ENCODE assay signal across 1 cellular context in the genomic region with DNA sequence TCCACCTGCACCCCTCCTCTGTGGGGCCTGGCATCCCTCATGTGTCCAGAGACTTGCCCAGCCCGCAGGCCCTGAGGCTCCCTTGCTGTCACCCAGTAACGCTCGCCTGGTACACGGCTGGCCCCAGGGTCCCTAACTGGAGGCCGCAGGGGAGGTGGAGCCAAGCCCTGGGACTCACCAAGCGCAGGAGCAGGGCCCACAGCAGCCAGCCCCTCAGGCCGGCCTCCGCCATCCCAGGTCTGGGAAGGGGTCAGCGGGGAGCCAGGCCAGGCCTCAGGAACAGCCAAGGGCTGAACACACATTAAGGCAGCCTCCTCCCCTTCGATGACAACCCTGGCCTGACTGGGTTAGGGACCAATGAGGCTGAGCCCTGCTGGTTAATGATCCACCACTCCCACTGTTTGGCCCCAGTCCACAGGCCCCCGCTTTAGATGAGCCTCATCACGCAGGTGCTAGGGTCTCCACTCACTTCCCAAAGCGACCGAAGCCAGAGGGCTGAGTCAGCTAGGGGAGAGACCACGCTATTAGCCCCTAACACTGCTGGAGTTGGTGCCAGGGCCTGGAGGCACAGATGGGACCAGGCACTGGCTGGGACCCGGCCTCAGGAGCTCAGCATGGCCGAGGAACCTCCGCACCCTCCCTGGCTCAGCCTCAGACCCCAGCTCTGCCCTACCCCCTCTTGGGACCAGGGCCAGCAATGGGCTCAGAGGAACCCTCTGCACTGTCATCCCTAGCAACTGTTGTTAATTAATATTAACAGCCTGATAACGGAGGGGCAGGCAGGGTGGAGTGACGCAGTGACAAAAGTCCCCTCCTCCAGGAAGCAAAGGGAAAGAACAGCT.
TF ChIP-seq lines count a peak whose summit lies in the region.

A gene with protein sequence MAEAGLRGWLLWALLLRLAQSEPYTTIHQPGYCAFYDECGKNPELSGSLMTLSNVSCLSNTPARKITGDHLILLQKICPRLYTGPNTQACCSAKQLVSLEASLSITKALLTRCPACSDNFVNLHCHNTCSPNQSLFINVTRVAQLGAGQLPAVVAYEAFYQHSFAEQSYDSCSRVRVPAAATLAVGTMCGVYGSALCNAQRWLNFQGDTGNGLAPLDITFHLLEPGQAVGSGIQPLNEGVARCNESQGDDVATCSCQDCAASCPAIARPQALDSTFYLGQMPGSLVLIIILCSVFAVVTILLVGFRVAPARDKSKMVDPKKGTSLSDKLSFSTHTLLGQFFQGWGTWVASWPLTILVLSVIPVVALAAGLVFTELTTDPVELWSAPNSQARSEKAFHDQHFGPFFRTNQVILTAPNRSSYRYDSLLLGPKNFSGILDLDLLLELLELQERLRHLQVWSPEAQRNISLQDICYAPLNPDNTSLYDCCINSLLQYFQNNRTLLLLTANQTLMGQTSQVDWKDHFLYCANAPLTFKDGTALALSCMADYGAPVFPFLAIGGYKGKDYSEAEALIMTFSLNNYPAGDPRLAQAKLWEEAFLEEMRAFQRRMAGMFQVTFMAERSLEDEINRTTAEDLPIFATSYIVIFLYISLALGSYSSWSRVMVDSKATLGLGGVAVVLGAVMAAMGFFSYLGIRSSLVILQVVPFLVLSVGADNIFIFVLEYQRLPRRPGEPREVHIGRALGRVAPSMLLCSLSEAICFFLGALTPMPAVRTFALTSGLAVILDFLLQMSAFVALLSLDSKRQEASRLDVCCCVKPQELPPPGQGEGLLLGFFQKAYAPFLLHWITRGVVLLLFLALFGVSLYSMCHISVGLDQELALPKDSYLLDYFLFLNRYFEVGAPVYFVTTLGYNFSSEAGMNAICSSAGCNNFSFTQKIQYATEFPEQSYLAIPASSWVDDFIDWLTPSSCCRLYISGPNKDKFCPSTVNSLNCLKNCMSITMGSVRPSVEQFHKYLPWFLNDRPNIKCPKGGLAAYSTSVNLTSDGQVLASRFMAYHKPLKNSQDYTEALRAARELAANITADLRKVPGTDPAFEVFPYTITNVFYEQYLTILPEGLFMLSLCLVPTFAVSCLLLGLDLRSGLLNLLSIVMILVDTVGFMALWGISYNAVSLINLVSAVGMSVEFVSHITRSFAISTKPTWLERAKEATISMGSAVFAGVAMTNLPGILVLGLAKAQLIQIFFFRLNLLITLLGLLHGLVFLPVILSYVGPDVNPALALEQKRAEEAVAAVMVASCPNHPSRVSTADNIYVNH (N-terminal part only) (minus strand): TSS at position 303 of the 842 bp plus-strand sequence. CDS start 71 bp downstream, at position 232.

TF ChIP-seq in HepG2, 621 proteins besides CTCF, POLR2A, EP300 and RAD21 (continued from another document and continues in another):
- TF ChIP-seq, protein P1, sequence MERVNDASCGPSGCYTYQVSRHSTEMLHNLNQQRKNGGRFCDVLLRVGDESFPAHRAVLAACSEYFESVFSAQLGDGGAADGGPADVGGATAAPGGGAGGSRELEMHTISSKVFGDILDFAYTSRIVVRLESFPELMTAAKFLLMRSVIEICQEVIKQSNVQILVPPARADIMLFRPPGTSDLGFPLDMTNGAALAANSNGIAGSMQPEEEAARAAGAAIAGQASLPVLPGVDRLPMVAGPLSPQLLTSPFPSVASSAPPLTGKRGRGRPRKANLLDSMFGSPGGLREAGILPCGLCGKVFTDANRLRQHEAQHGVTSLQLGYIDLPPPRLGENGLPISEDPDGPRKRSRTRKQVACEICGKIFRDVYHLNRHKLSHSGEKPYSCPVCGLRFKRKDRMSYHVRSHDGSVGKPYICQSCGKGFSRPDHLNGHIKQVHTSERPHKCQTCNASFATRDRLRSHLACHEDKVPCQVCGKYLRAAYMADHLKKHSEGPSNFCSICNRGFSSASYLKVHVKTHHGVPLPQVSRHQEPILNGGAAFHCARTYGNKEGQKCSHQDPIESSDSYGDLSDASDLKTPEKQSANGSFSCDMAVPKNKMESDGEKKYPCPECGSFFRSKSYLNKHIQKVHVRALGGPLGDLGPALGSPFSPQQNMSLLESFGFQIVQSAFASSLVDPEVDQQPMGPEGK (CRISPR knock-in tag; IDR thresholded peaks at IDR 0.05), result peak; percentile 92
- TF ChIP-seq ZNF577 (CRISPR knock-in tag; IDR thresholded peaks at IDR 0.05; ENCODE audit: borderline replicate concordance, low read depth) (0 out of 2 replicates have a peak, but pooled peaks have one; percentile 63), MTF2 (CRISPR knock-in tag; IDR thresholded peaks at IDR 0.05; ENCODE audit: borderline replicate concordance) (no peak), TSC22D2 (CRISPR knock-in tag; IDR thresholded peaks at IDR 0.05; ENCODE audit: borderline replicate concordance) (peak; percentile 37; the same call in 1 of the 2 replicates), ISL2 (CRISPR knock-in tag; IDR thresholded peaks at IDR 0.05) (peak; percentile 80), FOXA1 (IDR thresholded peaks at IDR 0.05) (no peak), FOXA1 (CRISPR knock-in tag; IDR thresholded peaks at IDR 0.05) (no peak), ZNF441 (CRISPR knock-in tag; IDR thresholded peaks at IDR 0.05; ENCODE audit: borderline replicate concordance) (peak; percentile 65; the same call in 1 of the 2 replicates), KDM2A (CRISPR knock-in tag; IDR thresholded peaks at IDR 0.05; ENCODE audit: borderline replicate concordance, low read depth) (peak; percentile 67), ZMAT3 (CRISPR knock-in tag; conservative IDR thresholded peaks at IDR 0.05) (no peak; the same call in 1 of the 2 replicates), FOXJ3 (CRISPR knock-in tag; IDR thresholded peaks at IDR 0.05; ENCODE audit: borderline replicate concordance) (0 out of 2 replicates have a peak, but pooled peaks have one; percentile 16), EED (CRISPR knock-in tag; IDR thresholded peaks at IDR 0.05) (no peak), TCF12 (IDR thresholded peaks at IDR 0.05) (no peak), TCF12 (CRISPR knock-in tag; IDR thresholded peaks at IDR 0.05) (peak; percentile 81; the same call in 1 of the 2 replicates), HCFC1 (IDR thresholded peaks at IDR 0.05; ENCODE audit: low read depth, low read length) (0 out of 2 replicates have a peak, but pooled peaks have one; percentile 7), ADNP (CRISPR knock-in tag; IDR thresholded peaks at IDR 0.05) (no peak), ZNF496 (CRISPR knock-in tag; IDR thresholded peaks at IDR 0.05; ENCODE audit: insufficient replicate concordance) (no peak), POGZ (CRISPR knock-in tag; IDR thresholded peaks at IDR 0.05) (peak; percentile 85)
- TF ChIP-seq, protein P2, sequence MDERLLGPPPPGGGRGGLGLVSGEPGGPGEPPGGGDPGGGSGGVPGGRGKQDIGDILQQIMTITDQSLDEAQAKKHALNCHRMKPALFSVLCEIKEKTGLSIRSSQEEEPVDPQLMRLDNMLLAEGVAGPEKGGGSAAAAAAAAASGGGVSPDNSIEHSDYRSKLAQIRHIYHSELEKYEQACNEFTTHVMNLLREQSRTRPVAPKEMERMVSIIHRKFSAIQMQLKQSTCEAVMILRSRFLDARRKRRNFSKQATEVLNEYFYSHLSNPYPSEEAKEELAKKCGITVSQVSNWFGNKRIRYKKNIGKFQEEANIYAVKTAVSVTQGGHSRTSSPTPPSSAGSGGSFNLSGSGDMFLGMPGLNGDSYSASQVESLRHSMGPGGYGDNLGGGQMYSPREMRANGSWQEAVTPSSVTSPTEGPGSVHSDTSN (CRISPR knock-in tag; IDR thresholded peaks at IDR 0.05), result no peak
- TF ChIP-seq, protein P3, sequence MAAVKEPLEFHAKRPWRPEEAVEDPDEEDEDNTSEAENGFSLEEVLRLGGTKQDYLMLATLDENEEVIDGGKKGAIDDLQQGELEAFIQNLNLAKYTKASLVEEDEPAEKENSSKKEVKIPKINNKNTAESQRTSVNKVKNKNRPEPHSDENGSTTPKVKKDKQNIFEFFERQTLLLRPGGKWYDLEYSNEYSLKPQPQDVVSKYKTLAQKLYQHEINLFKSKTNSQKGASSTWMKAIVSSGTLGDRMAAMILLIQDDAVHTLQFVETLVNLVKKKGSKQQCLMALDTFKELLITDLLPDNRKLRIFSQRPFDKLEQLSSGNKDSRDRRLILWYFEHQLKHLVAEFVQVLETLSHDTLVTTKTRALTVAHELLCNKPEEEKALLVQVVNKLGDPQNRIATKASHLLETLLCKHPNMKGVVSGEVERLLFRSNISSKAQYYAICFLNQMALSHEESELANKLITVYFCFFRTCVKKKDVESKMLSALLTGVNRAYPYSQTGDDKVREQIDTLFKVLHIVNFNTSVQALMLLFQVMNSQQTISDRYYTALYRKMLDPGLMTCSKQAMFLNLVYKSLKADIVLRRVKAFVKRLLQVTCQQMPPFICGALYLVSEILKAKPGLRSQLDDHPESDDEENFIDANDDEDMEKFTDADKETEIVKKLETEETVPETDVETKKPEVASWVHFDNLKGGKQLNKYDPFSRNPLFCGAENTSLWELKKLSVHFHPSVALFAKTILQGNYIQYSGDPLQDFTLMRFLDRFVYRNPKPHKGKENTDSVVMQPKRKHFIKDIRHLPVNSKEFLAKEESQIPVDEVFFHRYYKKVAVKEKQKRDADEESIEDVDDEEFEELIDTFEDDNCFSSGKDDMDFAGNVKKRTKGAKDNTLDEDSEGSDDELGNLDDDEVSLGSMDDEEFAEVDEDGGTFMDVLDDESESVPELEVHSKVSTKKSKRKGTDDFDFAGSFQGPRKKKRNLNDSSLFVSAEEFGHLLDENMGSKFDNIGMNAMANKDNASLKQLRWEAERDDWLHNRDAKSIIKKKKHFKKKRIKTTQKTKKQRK (IDR thresholded peaks at IDR 0.05; ENCODE audit: low read length), result no peak
- TF ChIP-seq, protein P4, sequence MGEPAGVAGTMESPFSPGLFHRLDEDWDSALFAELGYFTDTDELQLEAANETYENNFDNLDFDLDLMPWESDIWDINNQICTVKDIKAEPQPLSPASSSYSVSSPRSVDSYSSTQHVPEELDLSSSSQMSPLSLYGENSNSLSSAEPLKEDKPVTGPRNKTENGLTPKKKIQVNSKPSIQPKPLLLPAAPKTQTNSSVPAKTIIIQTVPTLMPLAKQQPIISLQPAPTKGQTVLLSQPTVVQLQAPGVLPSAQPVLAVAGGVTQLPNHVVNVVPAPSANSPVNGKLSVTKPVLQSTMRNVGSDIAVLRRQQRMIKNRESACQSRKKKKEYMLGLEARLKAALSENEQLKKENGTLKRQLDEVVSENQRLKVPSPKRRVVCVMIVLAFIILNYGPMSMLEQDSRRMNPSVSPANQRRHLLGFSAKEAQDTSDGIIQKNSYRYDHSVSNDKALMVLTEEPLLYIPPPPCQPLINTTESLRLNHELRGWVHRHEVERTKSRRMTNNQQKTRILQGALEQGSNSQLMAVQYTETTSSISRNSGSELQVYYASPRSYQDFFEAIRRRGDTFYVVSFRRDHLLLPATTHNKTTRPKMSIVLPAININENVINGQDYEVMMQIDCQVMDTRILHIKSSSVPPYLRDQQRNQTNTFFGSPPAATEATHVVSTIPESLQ (CRISPR knock-in tag; conservative IDR thresholded peaks at IDR 0.05), result peak; percentile 73; the same call in 1 of the 2 replicates
- TF ChIP-seq, protein P5, sequence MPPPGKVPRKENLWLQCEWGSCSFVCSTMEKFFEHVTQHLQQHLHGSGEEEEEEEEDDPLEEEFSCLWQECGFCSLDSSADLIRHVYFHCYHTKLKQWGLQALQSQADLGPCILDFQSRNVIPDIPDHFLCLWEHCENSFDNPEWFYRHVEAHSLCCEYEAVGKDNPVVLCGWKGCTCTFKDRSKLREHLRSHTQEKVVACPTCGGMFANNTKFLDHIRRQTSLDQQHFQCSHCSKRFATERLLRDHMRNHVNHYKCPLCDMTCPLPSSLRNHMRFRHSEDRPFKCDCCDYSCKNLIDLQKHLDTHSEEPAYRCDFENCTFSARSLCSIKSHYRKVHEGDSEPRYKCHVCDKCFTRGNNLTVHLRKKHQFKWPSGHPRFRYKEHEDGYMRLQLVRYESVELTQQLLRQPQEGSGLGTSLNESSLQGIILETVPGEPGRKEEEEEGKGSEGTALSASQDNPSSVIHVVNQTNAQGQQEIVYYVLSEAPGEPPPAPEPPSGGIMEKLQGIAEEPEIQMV (CRISPR knock-in tag; IDR thresholded peaks at IDR 0.05; ENCODE audit: low read depth), result peak; percentile 73
- TF ChIP-seq, protein P6, sequence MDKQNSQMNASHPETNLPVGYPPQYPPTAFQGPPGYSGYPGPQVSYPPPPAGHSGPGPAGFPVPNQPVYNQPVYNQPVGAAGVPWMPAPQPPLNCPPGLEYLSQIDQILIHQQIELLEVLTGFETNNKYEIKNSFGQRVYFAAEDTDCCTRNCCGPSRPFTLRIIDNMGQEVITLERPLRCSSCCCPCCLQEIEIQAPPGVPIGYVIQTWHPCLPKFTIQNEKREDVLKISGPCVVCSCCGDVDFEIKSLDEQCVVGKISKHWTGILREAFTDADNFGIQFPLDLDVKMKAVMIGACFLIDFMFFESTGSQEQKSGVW (CRISPR knock-in tag; IDR thresholded peaks at IDR 0.05; ENCODE audit: borderline replicate concordance), result no peak
- TF ChIP-seq, protein P7, sequence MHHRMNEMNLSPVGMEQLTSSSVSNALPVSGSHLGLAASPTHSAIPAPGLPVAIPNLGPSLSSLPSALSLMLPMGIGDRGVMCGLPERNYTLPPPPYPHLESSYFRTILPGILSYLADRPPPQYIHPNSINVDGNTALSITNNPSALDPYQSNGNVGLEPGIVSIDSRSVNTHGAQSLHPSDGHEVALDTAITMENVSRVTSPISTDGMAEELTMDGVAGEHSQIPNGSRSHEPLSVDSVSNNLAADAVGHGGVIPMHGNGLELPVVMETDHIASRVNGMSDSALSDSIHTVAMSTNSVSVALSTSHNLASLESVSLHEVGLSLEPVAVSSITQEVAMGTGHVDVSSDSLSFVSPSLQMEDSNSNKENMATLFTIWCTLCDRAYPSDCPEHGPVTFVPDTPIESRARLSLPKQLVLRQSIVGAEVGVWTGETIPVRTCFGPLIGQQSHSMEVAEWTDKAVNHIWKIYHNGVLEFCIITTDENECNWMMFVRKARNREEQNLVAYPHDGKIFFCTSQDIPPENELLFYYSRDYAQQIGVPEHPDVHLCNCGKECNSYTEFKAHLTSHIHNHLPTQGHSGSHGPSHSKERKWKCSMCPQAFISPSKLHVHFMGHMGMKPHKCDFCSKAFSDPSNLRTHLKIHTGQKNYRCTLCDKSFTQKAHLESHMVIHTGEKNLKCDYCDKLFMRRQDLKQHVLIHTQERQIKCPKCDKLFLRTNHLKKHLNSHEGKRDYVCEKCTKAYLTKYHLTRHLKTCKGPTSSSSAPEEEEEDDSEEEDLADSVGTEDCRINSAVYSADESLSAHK (CRISPR knock-in tag; IDR thresholded peaks at IDR 0.05; ENCODE audit: borderline replicate concordance), result no peak
